ENCODE assay signal across 19 cellular contexts in the genomic region with DNA sequence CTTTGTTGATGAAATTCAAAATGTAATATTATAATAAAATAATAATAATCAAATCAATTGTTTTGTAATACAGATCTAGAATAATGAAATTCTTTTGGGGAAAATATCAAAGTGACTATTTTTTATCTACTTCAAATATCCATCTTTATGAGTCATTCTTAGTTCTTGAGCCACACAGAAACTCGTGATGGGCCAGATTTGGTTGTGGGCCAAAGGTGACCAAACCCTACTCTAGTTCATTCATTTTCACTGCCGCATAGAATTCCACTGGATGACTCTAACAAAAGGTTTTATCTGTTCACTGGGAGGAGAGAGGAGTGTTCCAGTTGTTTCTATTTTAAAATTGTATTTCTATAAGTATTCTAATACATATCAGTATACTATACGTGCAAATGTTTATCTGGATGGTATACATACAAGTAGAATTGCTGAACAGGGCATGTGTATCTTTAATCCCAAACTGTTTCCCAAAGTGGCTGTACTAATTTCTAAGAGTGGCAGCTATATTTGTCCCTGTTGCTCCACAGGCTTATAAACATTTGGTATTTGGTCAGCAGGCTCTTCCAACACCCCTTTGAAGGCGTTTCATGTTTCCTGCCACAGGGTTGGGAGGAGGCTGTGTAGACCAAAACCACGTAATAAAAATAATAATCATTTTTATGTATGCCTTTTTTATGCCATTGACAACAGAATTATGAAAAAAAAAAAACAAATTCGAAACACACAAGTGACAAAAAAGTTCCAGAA. TPM values are rescaled to one million over a fixed set of nuclear protein-coding genes. Genes with fewer than 3 reads are reported as not detected.
A peak's percentile ranks its signal among the peaks of the same experiment; 100 is the strongest.
DNase-seq lines count a peak whose midpoint lies in the region; ATAC-seq and TF ChIP-seq lines count a peak whose summit lies in the region.
"Had no signal": no experiment of that assay in that cellular context is flagged by ENCODE, and none has a peak within 500 bp of the region (broad histone marks: within the 10 kb centered on the region; RNA-seq: fewer than 3 reads in every experiment).

No MANE protein-coding gene starts in this region.

- CTCF ChIA-PET in naive thymus-derived CD4-positive, alpha-beta T cell (lab: Charles Lee), result interaction anchor here (0.7 to 7.6 kb wide), 9 partner anchors 13 to 205 kb away, joined by 3 to 197 read pairs (median 7); no protein-coding TSS in a partner anchor

- no peak overlapping the region for H3K56ac ChIP-seq in mesendoderm (ENCODE audit: low read length)

- ATAC-seq in DND-41 (ENCODE audit: insufficient read depth, low read depth) (no peak), left colon (no peak), GM21619 (IDR thresholded peaks at IDR 0.05; ENCODE audit: unreplicated experiment) (no peak)
- ATAC-seq in naive thymus-derived CD4-positive, alpha-beta T cell, result no peak
- ATAC-seq: stimulated activated naive CD8-positive, alpha-beta T cell treated with anti-CD3 and anti-CD28 coated beads, Interleukin-15, amount 100 ng/mL, for 72 hours had no signal

- H3K79me1 ChIP-seq in mesendoderm (ENCODE audit: low read length), result no peaks in the 10 kb centered on the region

- no peak overlapping the region for H2BK120ac ChIP-seq in mesendoderm (ENCODE audit: low read depth, low read length)

- H3K9ac ChIP-seq in DND-41 (ENCODE audit: low read depth, low read length) (no peak overlapping the region), mesendoderm (ENCODE audit: low read length) (no peak overlapping the region)

- H3K9me3 Mint-ChIP-seq in naive thymus-derived CD4-positive, alpha-beta T cell, result no peaks in the 10 kb centered on the region
- H3K9me3 Mint-ChIP-seq: immature natural killer cell; stimulated activated naive CD8-positive, alpha-beta T cell treated with anti-CD3 and anti-CD28 coated beads, Interleukin-15, amount 100 ng/mL, for 72 hours had no signal

- no peak overlapping the region for H3K4ac ChIP-seq in mesendoderm (ENCODE audit: low read depth, low read length)

- DNase-seq in DND-41 (no peak), M059J (ENCODE audit: low read depth) (peak; percentile 69), choroid plexus epithelial cell (ENCODE audit: low read depth) (peak; percentile 47), mesendoderm (no peak), left colon (no peak)
- DNase-seq in stimulated activated naive CD4-positive, alpha-beta T cell (lab: John Stamatoyannopoulos, UW), result no peak
- DNase-seq in naive thymus-derived CD4-positive, alpha-beta T cell, result no peak
- DNase-seq: activated CD4-positive, CD25-positive, alpha-beta regulatory T cell; activated gamma-delta T cell treated with Interleukin-2 at 50 U/mL for 16 hours; effector memory CD4-positive, alpha-beta T cell; immature natural killer cell; NCI-H1694; NCI-H510A treated with DMSO at 0.1 percent for 48 hours; stimulated activated naive CD8-positive, alpha-beta T cell treated with anti-CD3 and anti-CD28 coated beads, Interleukin-15, amount 100 ng/mL, for 72 hours had no signal

- H3K27me3 ChIP-seq in DND-41 (ENCODE audit: insufficient read depth, low read length, poor library complexity) (no peaks in the 10 kb centered on the region), mesendoderm (ENCODE audit: insufficient read depth, low read length, poor library complexity) (no peaks in the 10 kb centered on the region)
- no peaks in the 10 kb centered on the region for H3K27me3 ChIP-seq in naive thymus-derived CD4-positive, alpha-beta T cell (ENCODE audit: control insufficient read depth in 2 of 2, insufficient read depth in 2 of 2, low read length in 2 of 2)
- H3K27me3 ChIP-seq: pancreas had no signal

- POLR2A ChIA-PET in naive thymus-derived CD4-positive, alpha-beta T cell (lab: Charles Lee), result interaction anchor here (0.5 to 2.9 kb wide), 6 partner anchors 8 to 203 kb away, joined by 3 to 21 read pairs (median 14); a partner anchor contains a TSS

- no peak overlapping the region for H2AFZ ChIP-seq in DND-41 (ENCODE audit: low read depth, low read length)

- peak overlapping the region in 3 of 9 donors; percentile 18 to 65 (median 20) for H3K27ac Mint-ChIP-seq in naive thymus-derived CD4-positive, alpha-beta T cell
- H3K27ac Mint-ChIP-seq: brain; stimulated activated naive CD8-positive, alpha-beta T cell treated with anti-CD3 and anti-CD28 coated beads, Interleukin-15, amount 100 ng/mL, for 72 hours had no signal

- TF ChIP-seq CTCF in DND-41 (IDR thresholded peaks at IDR 0.05; ENCODE audit: borderline replicate concordance, extremely low read depth, low read length, poor library complexity, severe bottlenecking) (no peak), choroid plexus epithelial cell (conservative IDR thresholded peaks at IDR 0.05; ENCODE audit: low read depth, low read length) (no peak)

- H3K79me2 ChIP-seq in DND-41 (ENCODE audit: insufficient read depth, low read length), result no peaks in the 10 kb centered on the region
- no peaks in the 10 kb centered on the region for H3K79me2 ChIP-seq in mesendoderm (ENCODE audit: control insufficient read depth, insufficient read depth, low read length)

- peak overlapping the region; percentile 1; the same call in 1 of the 2 replicates for H3K27ac ChIP-seq in DND-41 (ENCODE audit: low read length)
- no peak overlapping the region for H3K27ac ChIP-seq in mesendoderm (ENCODE audit: low read depth, low read length)
- no peak overlapping the region for H3K27ac ChIP-seq in naive thymus-derived CD4-positive, alpha-beta T cell (ENCODE audit: low read depth, low read length)

- H2BK15ac ChIP-seq in mesendoderm (replicated peaks; ENCODE audit: low read depth), result no peak overlapping the region

- no peaks in the 10 kb centered on the region for H3K36me3 Mint-ChIP-seq in naive thymus-derived CD4-positive, alpha-beta T cell
- H3K36me3 Mint-ChIP-seq: brain, immature natural killer cell had no signal

- no peak overlapping the region for H2AK5ac ChIP-seq in mesendoderm (ENCODE audit: low read length)

- no peak overlapping the region for H4K8ac ChIP-seq in mesendoderm (ENCODE audit: low read depth, low read length)

- H3K4me2 ChIP-seq in DND-41 (ENCODE audit: insufficient read depth, low read length) (no peak overlapping the region), mesendoderm (ENCODE audit: low read length) (no peak overlapping the region)

- H3K4me1 ChIP-seq in DND-41 (ENCODE audit: insufficient read depth, low read length) (peaks cover 46% of the 10 kb centered on the region), mesendoderm (ENCODE audit: control insufficient read depth, low read depth, low read length) (peaks cover 2% of the 10 kb centered on the region)
- H3K4me1 ChIP-seq in naive thymus-derived CD4-positive, alpha-beta T cell (ENCODE audit: control insufficient read depth in 2 of 2, insufficient read depth in 2 of 2, low read length in 2 of 2), result peaks cover 7 to 15% of the 10 kb centered on the region in 2 donors

- no peaks in the 10 kb centered on the region for H3K36me3 ChIP-seq in DND-41 (ENCODE audit: insufficient read depth, low read length)
- no peaks in the 10 kb centered on the region for H3K36me3 ChIP-seq in mesendoderm (ENCODE audit: control insufficient read depth, insufficient read depth, low read length)
- H3K36me3 ChIP-seq in naive thymus-derived CD4-positive, alpha-beta T cell (ENCODE audit: control insufficient read depth in 2 of 3, insufficient read depth in 3 of 3, low read length in 3 of 3), result no peaks in the 10 kb centered on the region
- H3K36me3 ChIP-seq: HAP-1, pancreas had no signal

- peak overlapping the region; percentile 25 for H3K18ac ChIP-seq in mesendoderm (ENCODE audit: low read length)

- WGBS in mesendoderm (ENCODE audit: extremely low coverage, insufficient coverage, low lambda C conversion rate), result no CpG with 5 or more reads among the region's 6 CpGs

- H4K20me1 ChIP-seq in DND-41 (ENCODE audit: insufficient read depth, low read length), result no peaks in the 10 kb centered on the region

- H2BK5ac ChIP-seq in mesendoderm (ENCODE audit: low read length), result no peak overlapping the region

- H3K27me3 Mint-ChIP-seq in naive thymus-derived CD4-positive, alpha-beta T cell, result peaks cover 0 to 29% (median 0%) of the 10 kb centered on the region in 5 donors

- H3K4me3 Mint-ChIP-seq in naive thymus-derived CD4-positive, alpha-beta T cell, result no peak overlapping the region
- H3K4me3 Mint-ChIP-seq: brain; immature natural killer cell; stimulated activated naive CD8-positive, alpha-beta T cell treated with anti-CD3 and anti-CD28 coated beads, Interleukin-15, amount 100 ng/mL, for 72 hours had no signal

- H4K5ac ChIP-seq in mesendoderm (ENCODE audit: low read length), result no peak overlapping the region

- H3K9me3 ChIP-seq in DND-41 (ENCODE audit: insufficient read depth, low read length, severe bottlenecking), result no peaks in the 10 kb centered on the region
- no peaks in the 10 kb centered on the region for H3K9me3 ChIP-seq in naive thymus-derived CD4-positive, alpha-beta T cell (ENCODE audit: control insufficient read depth in 2 of 3, low read length in 3 of 3)
- H3K9me3 ChIP-seq: HAP-1, pancreas had no signal

- intact Hi-C loops in left colon (cut with DNase I, micrococcal nuclease), result loop anchor here in 1 of 2 donors (10.0 kb wide), 1 partner anchor 54 kb away; no protein-coding TSS in a partner anchor
- intact Hi-C loops in naive thymus-derived CD4-positive, alpha-beta T cell (cut with micrococcal nuclease), result no loop called here

- no peak overlapping the region for H3K4me3 ChIP-seq in DND-41 (ENCODE audit: low read depth in 1 of 2, low read length in 2 of 2)
- H3K4me3 ChIP-seq in choroid plexus epithelial cell (ENCODE audit: low read depth, low read length), result no peak overlapping the region
- no peak overlapping the region for H3K4me3 ChIP-seq in mesendoderm (ENCODE audit: low read length)
- no peak overlapping the region for H3K4me3 ChIP-seq in naive thymus-derived CD4-positive, alpha-beta T cell (ENCODE audit: low read length)
- H3K4me3 ChIP-seq: HAP-1, pancreas had no signal

- H3K23ac ChIP-seq in mesendoderm (ENCODE audit: low read length), result no peak overlapping the region

- H3K4me1 Mint-ChIP-seq in naive thymus-derived CD4-positive, alpha-beta T cell, result peaks cover 10 to 21% (median 18%) of the 10 kb centered on the region in 7 donors

RNA-seq across cellular contexts. Expression of a gene that starts 7.3 kb away (rescaled TPM):
- 0.20 and 0.81 TPM in 2 replicates for total RNA-seq in M059J (2014; rRNA removed; shearing (Covaris generic))
- 0.10 TPM for polyA plus RNA-seq in mesendoderm (2013, experiment 1 of 2)
- 0.11 TPM for polyA plus RNA-seq in mesendoderm (2013, experiment 2 of 2)
- total RNA-seq in left colon, result not detected
- total RNA-seq in naive thymus-derived CD4-positive, alpha-beta T cell, result not detected
- polyA plus RNA-seq in naive thymus-derived CD4-positive, alpha-beta T cell, result not detected
- total RNA-seq: pancreas had no signal
- polyA plus RNA-seq: BJ, immature natural killer cell, pancreas had no signal

RNA-seq across cellular contexts. Expression of a gene that starts 25.8 kb away (rescaled TPM):
- 0.30 and 0.52 TPM in 2 replicates for total RNA-seq in M059J (2014; rRNA removed; shearing (Covaris generic))
- polyA plus RNA-seq in mesendoderm (2013, experiment 1 of 2), result 0.39 TPM
- polyA plus RNA-seq in mesendoderm (2013, experiment 2 of 2), result 0.36 TPM
- total RNA-seq in left colon, result 1 to 10 TPM in 1 of 2 donors, under 1 TPM in 1; 0.53 to 1.0 TPM
- total RNA-seq in naive thymus-derived CD4-positive, alpha-beta T cell, result under 1 TPM in 1 of 5 experiments, not detected in 4; 0.78 TPM
- not detected for polyA plus RNA-seq in naive thymus-derived CD4-positive, alpha-beta T cell
- polyA plus RNA-seq: BJ, immature natural killer cell had no signal

Comparison
In these comparisons a context has a peak if more than half of its experiments do, and no peak if none do; other contexts are left out.
1. DNase-seq: peak in M059J (single experiment) and choroid plexus epithelial cell (single experiment); none in DND-41 (single experiment), mesendoderm (single experiment), stimulated activated naive CD4-positive, alpha-beta T cell (0 of 6), left colon (0 of 2) and naive thymus-derived CD4-positive, alpha-beta T cell (0 of 9).